23 cellular contexts compared by ENCODE assay signal in genomic region chr17:45905812-45906211, GRCh38. TPM values are rescaled to one million over a fixed set of nuclear protein-coding genes. Genes with fewer than 3 reads are reported as not detected.
A peak's percentile ranks its signal among the peaks of the same experiment; 100 is the strongest.
DNase-seq lines count a peak whose midpoint lies in the region; ATAC-seq, FAIRE-seq and TF ChIP-seq lines count a peak whose summit lies in the region.
"Had no signal": no experiment of that assay in that cellular context is flagged by ENCODE, and none has a peak within 500 bp of the region (broad histone marks: within the 10 kb centered on the region; RNA-seq: fewer than 3 reads in every experiment).

No MANE protein-coding gene starts in this region.

- CTCF ChIA-PET in A549 (lab: Yijun Ruan, JAX): interaction anchor here (1.0 to 1.8 kb wide), 3 partner anchors 8 to 54 kb away, joined by 3 to 6 read pairs (median 5); no protein-coding TSS in a partner anchor

- H3K36me3 ChIP-seq in BE2C (no peaks in the 10 kb centered on the region), ovary (no peaks in the 10 kb centered on the region)
- H3K36me3 ChIP-seq: breast epithelium, thyroid gland had no signal

- peak; percentile 12 to 45; a peak in 2 of 6 replicates for ATAC-seq in A549
- ATAC-seq: GM12878; stimulated activated naive B cell treated with anti-CD40 and anti-IgM and Interleukin-4, amounts not matched to agents 10 μg/mL and 1 μg/mL and 100 μg/mL, for 72 hours; WTC11 had no signal

- no peaks in the 10 kb centered on the region for H3K9me3 ChIP-seq in A549
- H3K9me3 ChIP-seq in BE2C: no peaks in the 10 kb centered on the region
- no peaks in the 10 kb centered on the region for H3K9me3 ChIP-seq in ovary
- H3K9me3 ChIP-seq: breast epithelium, thyroid gland had no signal

- TF ChIP-seq CTCF in A549 (IDR thresholded peaks at IDR 0.05) (no peak), BE2C (IDR thresholded peaks at IDR 0.05; ENCODE audit: low read depth, low read length) (no peak), dorsolateral prefrontal cortex (IDR thresholded peaks at IDR 0.05 in 54 of 56, conservative IDR thresholded peaks at IDR 0.05 in 2 of 56; ENCODE audit: low read depth in 1 of 56, partially characterized antibody in 56 of 56) (no peak), ovary (IDR thresholded peaks at IDR 0.05) (no peak)

- no peak for FAIRE-seq in A549 (lab: Jason Lieb, UNC)
- FAIRE-seq: endometrium, GM12878, RCC 7860 had no signal

- TF ChIP-seq POLR2A in A549 (IDR thresholded peaks at IDR 0.05; ENCODE audit: low read length) (no peak), ovary (IDR thresholded peaks at IDR 0.05) (no peak)

- H3K27me3 ChIP-seq in BE2C (no peaks in the 10 kb centered on the region), dorsolateral prefrontal cortex (no peaks in the 10 kb centered on the region), ovary (no peaks in the 10 kb centered on the region)
- H3K27me3 ChIP-seq: breast epithelium, thyroid gland had no signal

- DNase-seq in A549 (ENCODE audit: low read depth in 1 of 2, low spot score in 1 of 2): no peak
- peak; percentile 35 for DNase-seq in BE2C
- peak; percentile 74 for DNase-seq in NCI-H2171 (lab: John Stamatoyannopoulos, UW)
- DNase-seq in dorsolateral prefrontal cortex: no peak
- no peak for DNase-seq in stimulated activated naive CD4-positive, alpha-beta T cell treated with Interleukin-2 at 50 U/mL for 16 hours (lab: John Stamatoyannopoulos, UW)
- DNase-seq in ovary: no peak
- DNase-seq in islet precursor cell: no peak
- DNase-seq: activated effector memory CD4-positive, alpha-beta T cell treated with anti-CD3 and anti-CD28 coated beads, Interleukin-2, amount 50 U/mL, for 16 hours; CD8-positive, alpha-beta memory T cell; DND-41; KG1; NCI-H2227 treated with DMSO at 0.1 percent for 48 hours; nucleus accumbens; stimulated activated CD4-positive, alpha-beta T cell treated with anti-CD3 and anti-CD28 coated beads, Interleukin-2, amount 100 ng/mL, for 48 hours; stimulated activated naive B cell treated with anti-CD40 and anti-IgM and Interleukin-4, amounts not matched to agents 10 μg/mL and 1 μg/mL and 100 μg/mL, for 72 hours; thyroid gland had no signal

- H3K4me1 ChIP-seq in A549 (0 out of 3 replicates have a peak, but pooled peaks cover 4% of the 10 kb centered on the region), BE2C (peaks cover 47% of the 10 kb centered on the region), ovary (ENCODE audit: insufficient read depth) (no peaks in the 10 kb centered on the region)
- H3K4me1 ChIP-seq: breast epithelium, thyroid gland had no signal

- POLR2A ChIA-PET in A549 (lab: Yijun Ruan, JAX): no interaction called here

- H3K27ac ChIP-seq in A549 (no peak overlapping the region), dorsolateral prefrontal cortex (peak overlapping the region in 55 of 59 donors; percentile 2 to 91 (median 66)), ovary (no peak overlapping the region)
- H3K27ac ChIP-seq: breast epithelium, coronary artery, thyroid gland had no signal

- H3K4me3 ChIP-seq in A549: no peak overlapping the region
- no peak overlapping the region for H3K4me3 ChIP-seq in BE2C (ENCODE audit: low read depth, low read length)
- peak overlapping the region in 1 of 59 donors; percentile 33 for H3K4me3 ChIP-seq in dorsolateral prefrontal cortex
- no peak overlapping the region for H3K4me3 ChIP-seq in ovary
- H3K4me3 ChIP-seq: breast epithelium, coronary artery, GM12878, smooth muscle cell, thyroid gland had no signal

- TF ChIP-seq RAD21 in A549 (conservative IDR thresholded peaks at IDR 0.05 in 1 of 2, IDR thresholded peaks at IDR 0.05 in 1 of 2): no peak

- WGBS in A549 (ENCODE audit: missing lambda C conversion rate): 59% methylated on average over 4 of the region's 4 CpGs
- WGBS in ovary, 3 donors: 33 to 60% (median 51%) methylated on average over 4 of the region's 4 CpGs

- H3K4me2 ChIP-seq in A549: no peak overlapping the region
- H3K4me2 ChIP-seq: smooth muscle cell had no signal

- TF ChIP-seq EP300 in A549 (IDR thresholded peaks at IDR 0.05) (no peak), ovary (IDR thresholded peaks at IDR 0.05) (no peak)

- intact Hi-C loops in dorsolateral prefrontal cortex (cut with DNase I) (no loop called here), ovary (cut with DNase I) (no loop called here)

TF ChIP-seq in A549, 52 proteins besides CTCF, POLR2A, EP300 and RAD21 (continues in another document):
- TF ChIP-seq HOXB5 (CRISPR knock-in tag; IDR thresholded peaks at IDR 0.05) (no peak), NR3C1 (IDR thresholded peaks at IDR 0.05) (no peak), FOSB (CRISPR knock-in tag; IDR thresholded peaks at IDR 0.05) (no peak), BHLHE40 (IDR thresholded peaks at IDR 0.05; ENCODE audit: low read depth, low read length) (no peak), ZFP36 (IDR thresholded peaks at IDR 0.05; ENCODE audit: borderline replicate concordance, partially characterized antibody) (no peak), MAX (IDR thresholded peaks at IDR 0.05) (no peak), ATOH8 (CRISPR knock-in tag; IDR thresholded peaks at IDR 0.05; ENCODE audit: low read depth) (no peak), HMGXB4 (CRISPR knock-in tag; IDR thresholded peaks at IDR 0.05; ENCODE audit: borderline replicate concordance) (no peak), REST (IDR thresholded peaks at IDR 0.05) (no peak), BCL3 (IDR thresholded peaks at IDR 0.05) (no peak), SREBF2 (IDR thresholded peaks at IDR 0.05) (no peak), FOXS1 (CRISPR knock-in tag; IDR thresholded peaks at IDR 0.05) (no peak)

RNA-seq across cellular contexts. Expression of gene MAPT, which starts 11.5 kb away (rescaled TPM):
- polyA plus RNA-seq in A549 (2011; rRNA removed): 1.1 and 1.2 TPM in 2 replicates
- polyA plus RNA-seq in A549 (2012; cell fraction: cytosol; rRNA removed): 0.94 and 0.95 TPM in 2 replicates
- 2.0 and 2.1 TPM in 2 replicates for polyA plus RNA-seq in A549 (2012; cell fraction: nucleus; rRNA removed)
- 1.1 to 1.6 TPM (median 1.2 TPM) in 3 replicates for polyA plus RNA-seq in A549 (2017; fragmentation: RNase III; extraction: RNeasy Plus Mini Kit Qiagen cat#74134 plus additional on column Dnase treatment)
- 0.83 and 0.91 TPM in 2 replicates for polyA minus RNA-seq in A549 (2011; rRNA and poly(A)+ RNA removed)
- 43.2 TPM for polyA plus RNA-seq in BE2C (2012; ENCODE audit: insufficient read depth, insufficient read length, low read depth)
- 100 to 1,000 TPM; 323 to 524 (median 437) TPM for total RNA-seq in dorsolateral prefrontal cortex
- 1 to 10 TPM in 4 of 7 donors, under 1 TPM in 3; 0.57 to 2.2 (median 1.1) TPM for total RNA-seq in ovary
- polyA plus RNA-seq in ovary: 1 to 10 TPM in 1 of 2 donors, under 1 TPM in 1; 0.40 to 2.2 TPM

Comparison
In these comparisons a context has a peak if more than half of its experiments do, and no peak if none do; other contexts are left out.
1. DNase-seq: peak in BE2C (single experiment) and NCI-H2171 (single experiment); none in A549 (0 of 2), dorsolateral prefrontal cortex (0 of 10), stimulated activated naive CD4-positive, alpha-beta T cell treated with Interleukin-2 at 50 U/mL for 16 hours (single experiment), ovary (0 of 5) and islet precursor cell (single experiment).
2. H3K27ac ChIP-seq: peak in dorsolateral prefrontal cortex (55 of 59); none in A549 (0 of 2) and ovary (0 of 2).
3. RNA of gene MAPT, which starts 11.5 kb away (total RNA-seq): 323 to 524 TPM in dorsolateral prefrontal cortex; 0.57 to 2.2 TPM in ovary; every median in the first group is over 10 times any median in the second.